ENCODE assay signal across 1 cellular context in the genomic region with DNA sequence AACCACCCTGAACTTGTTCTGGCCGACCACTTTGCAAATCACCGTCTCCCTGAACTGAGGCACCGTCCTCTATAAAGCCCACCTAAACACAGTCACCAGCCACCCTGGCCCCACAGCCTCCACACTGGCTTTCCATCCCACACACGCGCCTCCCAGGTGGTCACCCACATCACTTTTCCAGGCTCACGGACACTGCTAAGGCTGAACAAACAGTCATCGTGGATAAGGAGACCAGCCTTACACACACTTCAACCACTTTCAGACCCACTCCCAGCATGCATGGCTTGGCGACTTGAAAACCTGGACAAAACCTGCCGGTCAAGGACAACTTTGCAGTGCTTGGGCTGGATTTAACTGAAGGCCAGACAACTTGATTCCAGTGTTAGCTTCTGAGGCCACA.
A peak's percentile ranks its signal among the peaks of the same experiment; 100 is the strongest.
TF ChIP-seq lines count a peak whose summit lies in the region.

No MANE protein-coding gene starts in this region.

TF ChIP-seq in HepG2, 621 proteins besides CTCF, POLR2A, EP300 and RAD21:
- TF ChIP-seq, protein P1, sequence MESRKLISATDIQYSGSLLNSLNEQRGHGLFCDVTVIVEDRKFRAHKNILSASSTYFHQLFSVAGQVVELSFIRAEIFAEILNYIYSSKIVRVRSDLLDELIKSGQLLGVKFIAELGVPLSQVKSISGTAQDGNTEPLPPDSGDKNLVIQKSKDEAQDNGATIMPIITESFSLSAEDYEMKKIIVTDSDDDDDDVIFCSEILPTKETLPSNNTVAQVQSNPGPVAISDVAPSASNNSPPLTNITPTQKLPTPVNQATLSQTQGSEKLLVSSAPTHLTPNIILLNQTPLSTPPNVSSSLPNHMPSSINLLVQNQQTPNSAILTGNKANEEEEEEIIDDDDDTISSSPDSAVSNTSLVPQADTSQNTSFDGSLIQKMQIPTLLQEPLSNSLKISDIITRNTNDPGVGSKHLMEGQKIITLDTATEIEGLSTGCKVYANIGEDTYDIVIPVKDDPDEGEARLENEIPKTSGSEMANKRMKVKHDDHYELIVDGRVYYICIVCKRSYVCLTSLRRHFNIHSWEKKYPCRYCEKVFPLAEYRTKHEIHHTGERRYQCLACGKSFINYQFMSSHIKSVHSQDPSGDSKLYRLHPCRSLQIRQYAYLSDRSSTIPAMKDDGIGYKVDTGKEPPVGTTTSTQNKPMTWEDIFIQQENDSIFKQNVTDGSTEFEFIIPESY (CRISPR knock-in tag; IDR thresholded peaks at IDR 0.05): 0 out of 2 replicates have a peak, but pooled peaks have one; percentile 30
- TF ChIP-seq, protein P2, sequence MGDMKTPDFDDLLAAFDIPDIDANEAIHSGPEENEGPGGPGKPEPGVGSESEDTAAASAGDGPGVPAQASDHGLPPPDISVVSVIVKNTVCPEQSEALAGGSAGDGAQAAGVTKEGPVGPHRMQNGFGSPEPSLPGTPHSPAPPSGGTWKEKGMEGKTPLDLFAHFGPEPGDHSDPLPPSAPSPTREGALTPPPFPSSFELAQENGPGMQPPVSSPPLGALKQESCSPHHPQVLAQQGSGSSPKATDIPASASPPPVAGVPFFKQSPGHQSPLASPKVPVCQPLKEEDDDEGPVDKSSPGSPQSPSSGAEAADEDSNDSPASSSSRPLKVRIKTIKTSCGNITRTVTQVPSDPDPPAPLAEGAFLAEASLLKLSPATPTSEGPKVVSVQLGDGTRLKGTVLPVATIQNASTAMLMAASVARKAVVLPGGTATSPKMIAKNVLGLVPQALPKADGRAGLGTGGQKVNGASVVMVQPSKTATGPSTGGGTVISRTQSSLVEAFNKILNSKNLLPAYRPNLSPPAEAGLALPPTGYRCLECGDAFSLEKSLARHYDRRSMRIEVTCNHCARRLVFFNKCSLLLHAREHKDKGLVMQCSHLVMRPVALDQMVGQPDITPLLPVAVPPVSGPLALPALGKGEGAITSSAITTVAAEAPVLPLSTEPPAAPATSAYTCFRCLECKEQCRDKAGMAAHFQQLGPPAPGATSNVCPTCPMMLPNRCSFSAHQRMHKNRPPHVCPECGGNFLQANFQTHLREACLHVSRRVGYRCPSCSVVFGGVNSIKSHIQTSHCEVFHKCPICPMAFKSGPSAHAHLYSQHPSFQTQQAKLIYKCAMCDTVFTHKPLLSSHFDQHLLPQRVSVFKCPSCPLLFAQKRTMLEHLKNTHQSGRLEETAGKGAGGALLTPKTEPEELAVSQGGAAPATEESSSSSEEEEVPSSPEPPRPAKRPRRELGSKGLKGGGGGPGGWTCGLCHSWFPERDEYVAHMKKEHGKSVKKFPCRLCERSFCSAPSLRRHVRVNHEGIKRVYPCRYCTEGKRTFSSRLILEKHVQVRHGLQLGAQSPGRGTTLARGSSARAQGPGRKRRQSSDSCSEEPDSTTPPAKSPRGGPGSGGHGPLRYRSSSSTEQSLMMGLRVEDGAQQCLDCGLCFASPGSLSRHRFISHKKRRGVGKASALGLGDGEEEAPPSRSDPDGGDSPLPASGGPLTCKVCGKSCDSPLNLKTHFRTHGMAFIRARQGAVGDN (CRISPR knock-in tag; IDR thresholded peaks at IDR 0.05): 0 out of 2 replicates have a peak, but pooled peaks have one; percentile 13
- TF ChIP-seq KLF13 (CRISPR knock-in tag; IDR thresholded peaks at IDR 0.05) (0 out of 2 replicates have a peak, but pooled peaks have one; percentile 49), PITX1 (CRISPR knock-in tag; IDR thresholded peaks at IDR 0.05) (no peak), SKI (IDR thresholded peaks at IDR 0.05; ENCODE audit: partially characterized antibody) (no peak)
- TF ChIP-seq, protein P3, sequence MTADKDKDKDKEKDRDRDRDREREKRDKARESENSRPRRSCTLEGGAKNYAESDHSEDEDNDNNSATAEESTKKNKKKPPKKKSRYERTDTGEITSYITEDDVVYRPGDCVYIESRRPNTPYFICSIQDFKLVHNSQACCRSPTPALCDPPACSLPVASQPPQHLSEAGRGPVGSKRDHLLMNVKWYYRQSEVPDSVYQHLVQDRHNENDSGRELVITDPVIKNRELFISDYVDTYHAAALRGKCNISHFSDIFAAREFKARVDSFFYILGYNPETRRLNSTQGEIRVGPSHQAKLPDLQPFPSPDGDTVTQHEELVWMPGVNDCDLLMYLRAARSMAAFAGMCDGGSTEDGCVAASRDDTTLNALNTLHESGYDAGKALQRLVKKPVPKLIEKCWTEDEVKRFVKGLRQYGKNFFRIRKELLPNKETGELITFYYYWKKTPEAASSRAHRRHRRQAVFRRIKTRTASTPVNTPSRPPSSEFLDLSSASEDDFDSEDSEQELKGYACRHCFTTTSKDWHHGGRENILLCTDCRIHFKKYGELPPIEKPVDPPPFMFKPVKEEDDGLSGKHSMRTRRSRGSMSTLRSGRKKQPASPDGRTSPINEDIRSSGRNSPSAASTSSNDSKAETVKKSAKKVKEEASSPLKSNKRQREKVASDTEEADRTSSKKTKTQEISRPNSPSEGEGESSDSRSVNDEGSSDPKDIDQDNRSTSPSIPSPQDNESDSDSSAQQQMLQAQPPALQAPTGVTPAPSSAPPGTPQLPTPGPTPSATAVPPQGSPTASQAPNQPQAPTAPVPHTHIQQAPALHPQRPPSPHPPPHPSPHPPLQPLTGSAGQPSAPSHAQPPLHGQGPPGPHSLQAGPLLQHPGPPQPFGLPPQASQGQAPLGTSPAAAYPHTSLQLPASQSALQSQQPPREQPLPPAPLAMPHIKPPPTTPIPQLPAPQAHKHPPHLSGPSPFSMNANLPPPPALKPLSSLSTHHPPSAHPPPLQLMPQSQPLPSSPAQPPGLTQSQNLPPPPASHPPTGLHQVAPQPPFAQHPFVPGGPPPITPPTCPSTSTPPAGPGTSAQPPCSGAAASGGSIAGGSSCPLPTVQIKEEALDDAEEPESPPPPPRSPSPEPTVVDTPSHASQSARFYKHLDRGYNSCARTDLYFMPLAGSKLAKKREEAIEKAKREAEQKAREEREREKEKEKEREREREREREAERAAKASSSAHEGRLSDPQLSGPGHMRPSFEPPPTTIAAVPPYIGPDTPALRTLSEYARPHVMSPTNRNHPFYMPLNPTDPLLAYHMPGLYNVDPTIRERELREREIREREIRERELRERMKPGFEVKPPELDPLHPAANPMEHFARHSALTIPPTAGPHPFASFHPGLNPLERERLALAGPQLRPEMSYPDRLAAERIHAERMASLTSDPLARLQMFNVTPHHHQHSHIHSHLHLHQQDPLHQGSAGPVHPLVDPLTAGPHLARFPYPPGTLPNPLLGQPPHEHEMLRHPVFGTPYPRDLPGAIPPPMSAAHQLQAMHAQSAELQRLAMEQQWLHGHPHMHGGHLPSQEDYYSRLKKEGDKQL (CRISPR knock-in tag; IDR thresholded peaks at IDR 0.05; ENCODE audit: low read depth): no peak
